Comparison of ENCODE assay signal across 1 cellular context in the genomic region with DNA sequence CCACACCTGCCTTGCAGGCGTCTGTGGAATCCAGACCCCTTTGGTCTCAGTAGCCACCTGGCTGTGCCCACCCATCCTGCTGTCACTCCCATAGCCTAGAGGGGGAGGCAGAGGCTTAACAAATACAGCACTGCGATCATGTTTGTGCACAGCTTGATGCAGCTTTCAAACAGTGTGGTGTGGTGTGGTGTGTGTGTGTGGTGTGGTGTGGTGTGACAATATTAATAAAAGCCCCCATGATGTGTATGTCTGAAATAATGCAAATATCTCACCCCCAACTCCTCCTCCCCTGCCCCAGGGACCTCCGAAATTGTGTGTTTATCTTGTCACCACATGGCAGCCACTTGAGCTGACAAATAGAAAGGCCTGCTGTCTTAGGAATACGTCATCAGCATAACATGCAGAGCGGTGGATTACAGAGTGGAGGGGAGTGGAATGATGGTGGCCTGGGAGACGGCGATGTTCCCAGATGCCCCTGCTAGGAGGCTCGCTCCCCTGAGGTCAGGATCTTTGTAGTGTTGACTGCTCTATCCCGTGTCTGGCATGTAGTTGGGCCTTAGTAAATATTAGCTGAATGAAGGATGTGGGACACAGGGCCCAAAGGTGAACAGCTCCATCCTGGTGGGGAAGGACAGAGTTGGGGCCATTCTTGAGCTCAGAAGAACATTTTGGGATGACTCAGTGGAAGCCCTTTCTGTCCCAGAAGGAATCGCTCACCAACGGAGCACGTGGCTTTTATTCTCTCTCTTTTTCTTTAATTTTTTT.
TF ChIP-seq lines count a peak whose summit lies in the region.

No MANE protein-coding gene starts in this region.

TF ChIP-seq in HEK293, 187 proteins besides CTCF, POLR2A, EP300 and RAD21 (continued from another document):
- TF ChIP-seq ZBTB10 (tag by site-specific recombination; IDR thresholded peaks at IDR 0.05), result 0 out of 2 replicates have a peak, but pooled peaks have one; percentile 32
- 0 out of 2 replicates have a peak, but pooled peaks have one; percentile 71 for TF ChIP-seq REPIN1 (tag by site-specific recombination; IDR thresholded peaks at IDR 0.05; ENCODE audit: low read depth)
- TF ChIP-seq ZNF843 (tag by site-specific recombination; IDR thresholded peaks at IDR 0.05), result no peak
- TF ChIP-seq TRIM28 (IDR thresholded peaks at IDR 0.05; ENCODE audit: borderline replicate concordance, low read length), result peak; percentile 84; the same call in 1 of the 2 replicates
- peak; percentile 98 for TF ChIP-seq ZBTB17 (tag by site-specific recombination; IDR thresholded peaks at IDR 0.05)
- TF ChIP-seq, protein P1, sequence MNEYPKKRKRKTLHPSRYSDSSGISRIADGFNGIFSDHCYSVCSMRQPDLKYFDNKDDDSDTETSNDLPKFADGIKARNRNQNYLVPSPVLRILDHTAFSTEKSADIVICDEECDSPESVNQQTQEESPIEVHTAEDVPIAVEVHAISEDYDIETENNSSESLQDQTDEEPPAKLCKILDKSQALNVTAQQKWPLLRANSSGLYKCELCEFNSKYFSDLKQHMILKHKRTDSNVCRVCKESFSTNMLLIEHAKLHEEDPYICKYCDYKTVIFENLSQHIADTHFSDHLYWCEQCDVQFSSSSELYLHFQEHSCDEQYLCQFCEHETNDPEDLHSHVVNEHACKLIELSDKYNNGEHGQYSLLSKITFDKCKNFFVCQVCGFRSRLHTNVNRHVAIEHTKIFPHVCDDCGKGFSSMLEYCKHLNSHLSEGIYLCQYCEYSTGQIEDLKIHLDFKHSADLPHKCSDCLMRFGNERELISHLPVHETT (tag by site-specific recombination; IDR thresholded peaks at IDR 0.05), result 0 out of 2 replicates have a peak, but pooled peaks have one; percentile 25
- peak; percentile 65; the same call in 1 of the 2 replicates for TF ChIP-seq KLF8 (tag by site-specific recombination; IDR thresholded peaks at IDR 0.05)
- TF ChIP-seq, protein P2, sequence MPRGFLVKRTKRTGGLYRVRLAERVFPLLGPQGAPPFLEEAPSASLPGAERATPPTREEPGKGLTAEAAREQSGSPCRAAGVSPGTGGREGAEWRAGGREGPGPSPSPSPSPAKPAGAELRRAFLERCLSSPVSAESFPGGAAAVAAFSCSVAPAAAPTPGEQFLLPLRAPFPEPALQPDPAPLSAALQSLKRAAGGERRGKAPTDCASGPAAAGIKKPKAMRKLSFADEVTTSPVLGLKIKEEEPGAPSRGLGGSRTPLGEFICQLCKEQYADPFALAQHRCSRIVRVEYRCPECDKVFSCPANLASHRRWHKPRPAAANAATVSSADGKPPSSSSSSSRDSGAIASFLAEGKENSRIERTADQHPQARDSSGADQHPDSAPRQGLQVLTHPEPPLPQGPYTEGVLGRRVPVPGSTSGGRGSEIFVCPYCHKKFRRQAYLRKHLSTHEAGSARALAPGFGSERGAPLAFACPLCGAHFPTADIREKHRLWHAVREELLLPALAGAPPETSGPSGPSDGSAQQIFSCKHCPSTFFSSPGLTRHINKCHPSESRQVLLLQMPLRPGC (tag by site-specific recombination; IDR thresholded peaks at IDR 0.05), result 0 out of 2 replicates have a peak, but pooled peaks have one; percentile 69
- peak; percentile 81 for TF ChIP-seq ZXDB (tag by site-specific recombination; IDR thresholded peaks at IDR 0.05)
- peak; percentile 54; the same call in 1 of the 2 replicates for TF ChIP-seq YY2 (tag by site-specific recombination; IDR thresholded peaks at IDR 0.05)
- no peak for TF ChIP-seq ZNF677 (tag by site-specific recombination; IDR thresholded peaks at IDR 0.05)
- peak; percentile 25; the same call in 1 of the 2 replicates for TF ChIP-seq ZNF654 (tag by site-specific recombination; IDR thresholded peaks at IDR 0.05; ENCODE audit: low read depth)
- peak; percentile 32 for TF ChIP-seq SP2 (tag by site-specific recombination; IDR thresholded peaks at IDR 0.05)
- peak; percentile 38 for TF ChIP-seq ZFHX2 (tag by site-specific recombination; conservative IDR thresholded peaks at IDR 0.05)
- no peak for TF ChIP-seq ZNF19 (tag by site-specific recombination; IDR thresholded peaks at IDR 0.05; ENCODE audit: low read depth)
- TF ChIP-seq ZNF610 (tag by site-specific recombination; IDR thresholded peaks at IDR 0.05; ENCODE audit: borderline replicate concordance), result peak; percentile 90; the same call in 1 of the 2 replicates
- TF ChIP-seq ZNF596 (tag by site-specific recombination; IDR thresholded peaks at IDR 0.05), result peak; percentile 54; the same call in 1 of the 2 replicates
- TF ChIP-seq ZNF416 (tag by site-specific recombination; IDR thresholded peaks at IDR 0.05), result no peak
- TF ChIP-seq KLF9 (tag by site-specific recombination; IDR thresholded peaks at IDR 0.05; ENCODE audit: low read depth), result 0 out of 2 replicates have a peak, but pooled peaks have one; percentile 35
- TF ChIP-seq GLIS2 (tag by site-specific recombination; IDR thresholded peaks at IDR 0.05), result peak; percentile 77
- peak; percentile 69; the same call in 1 of the 2 replicates for TF ChIP-seq ZNF76 (tag by site-specific recombination; IDR thresholded peaks at IDR 0.05; ENCODE audit: borderline replicate concordance, low read depth)
- TF ChIP-seq ZNF768 (tag by site-specific recombination; IDR thresholded peaks at IDR 0.05), result no peak
- TF ChIP-seq KLF1 (tag by site-specific recombination; IDR thresholded peaks at IDR 0.05), result peak; percentile 50; the same call in 1 of the 2 replicates
